Comparison of ENCODE assay signal across 1 cellular context in genomic region chr16:51243836-51244483, GRCh38.
TF ChIP-seq lines count a peak whose summit lies in the region.

No MANE protein-coding gene starts in this region.

TF ChIP-seq in HepG2, 621 proteins besides CTCF, POLR2A, EP300 and RAD21 (continued from another document):
- TF ChIP-seq, protein P1, sequence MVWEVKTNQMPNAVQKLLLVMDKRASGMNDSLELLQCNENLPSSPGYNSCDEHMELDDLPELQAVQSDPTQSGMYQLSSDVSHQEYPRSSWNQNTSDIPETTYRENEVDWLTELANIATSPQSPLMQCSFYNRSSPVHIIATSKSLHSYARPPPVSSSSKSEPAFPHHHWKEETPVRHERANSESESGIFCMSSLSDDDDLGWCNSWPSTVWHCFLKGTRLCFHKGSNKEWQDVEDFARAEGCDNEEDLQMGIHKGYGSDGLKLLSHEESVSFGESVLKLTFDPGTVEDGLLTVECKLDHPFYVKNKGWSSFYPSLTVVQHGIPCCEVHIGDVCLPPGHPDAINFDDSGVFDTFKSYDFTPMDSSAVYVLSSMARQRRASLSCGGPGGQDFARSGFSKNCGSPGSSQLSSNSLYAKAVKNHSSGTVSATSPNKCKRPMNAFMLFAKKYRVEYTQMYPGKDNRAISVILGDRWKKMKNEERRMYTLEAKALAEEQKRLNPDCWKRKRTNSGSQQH (CRISPR knock-in tag; IDR thresholded peaks at IDR 0.05; ENCODE audit: low read depth) = no peak
- no peak for TF ChIP-seq MAX (IDR thresholded peaks at IDR 0.05)
- no peak for TF ChIP-seq SMAD9 (CRISPR knock-in tag; IDR thresholded peaks at IDR 0.05)
- TF ChIP-seq ZNF678 (CRISPR knock-in tag; IDR thresholded peaks at IDR 0.05) = no peak
- no peak for TF ChIP-seq ZC3H13 (CRISPR knock-in tag; IDR thresholded peaks at IDR 0.05)
- TF ChIP-seq ZNF556 (CRISPR knock-in tag; IDR thresholded peaks at IDR 0.05; ENCODE audit: borderline replicate concordance) = no peak
- TF ChIP-seq SIN3A (IDR thresholded peaks at IDR 0.05; ENCODE audit: borderline replicate concordance, low read depth, low read length) = no peak
- no peak for TF ChIP-seq SMYD3 (CRISPR knock-in tag; IDR thresholded peaks at IDR 0.05)
- no peak for TF ChIP-seq RFXAP (CRISPR knock-in tag; IDR thresholded peaks at IDR 0.05; ENCODE audit: borderline replicate concordance)
- no peak for TF ChIP-seq CBX1 (IDR thresholded peaks at IDR 0.05; ENCODE audit: low read depth)
- TF ChIP-seq CHCHD3 (CRISPR knock-in tag; IDR thresholded peaks at IDR 0.05) = no peak
- TF ChIP-seq GABPB1 (CRISPR knock-in tag; IDR thresholded peaks at IDR 0.05) = no peak; the same call in 1 of the 2 replicates
- no peak for TF ChIP-seq GATAD1 (CRISPR knock-in tag; IDR thresholded peaks at IDR 0.05)
- TF ChIP-seq, protein P2, sequence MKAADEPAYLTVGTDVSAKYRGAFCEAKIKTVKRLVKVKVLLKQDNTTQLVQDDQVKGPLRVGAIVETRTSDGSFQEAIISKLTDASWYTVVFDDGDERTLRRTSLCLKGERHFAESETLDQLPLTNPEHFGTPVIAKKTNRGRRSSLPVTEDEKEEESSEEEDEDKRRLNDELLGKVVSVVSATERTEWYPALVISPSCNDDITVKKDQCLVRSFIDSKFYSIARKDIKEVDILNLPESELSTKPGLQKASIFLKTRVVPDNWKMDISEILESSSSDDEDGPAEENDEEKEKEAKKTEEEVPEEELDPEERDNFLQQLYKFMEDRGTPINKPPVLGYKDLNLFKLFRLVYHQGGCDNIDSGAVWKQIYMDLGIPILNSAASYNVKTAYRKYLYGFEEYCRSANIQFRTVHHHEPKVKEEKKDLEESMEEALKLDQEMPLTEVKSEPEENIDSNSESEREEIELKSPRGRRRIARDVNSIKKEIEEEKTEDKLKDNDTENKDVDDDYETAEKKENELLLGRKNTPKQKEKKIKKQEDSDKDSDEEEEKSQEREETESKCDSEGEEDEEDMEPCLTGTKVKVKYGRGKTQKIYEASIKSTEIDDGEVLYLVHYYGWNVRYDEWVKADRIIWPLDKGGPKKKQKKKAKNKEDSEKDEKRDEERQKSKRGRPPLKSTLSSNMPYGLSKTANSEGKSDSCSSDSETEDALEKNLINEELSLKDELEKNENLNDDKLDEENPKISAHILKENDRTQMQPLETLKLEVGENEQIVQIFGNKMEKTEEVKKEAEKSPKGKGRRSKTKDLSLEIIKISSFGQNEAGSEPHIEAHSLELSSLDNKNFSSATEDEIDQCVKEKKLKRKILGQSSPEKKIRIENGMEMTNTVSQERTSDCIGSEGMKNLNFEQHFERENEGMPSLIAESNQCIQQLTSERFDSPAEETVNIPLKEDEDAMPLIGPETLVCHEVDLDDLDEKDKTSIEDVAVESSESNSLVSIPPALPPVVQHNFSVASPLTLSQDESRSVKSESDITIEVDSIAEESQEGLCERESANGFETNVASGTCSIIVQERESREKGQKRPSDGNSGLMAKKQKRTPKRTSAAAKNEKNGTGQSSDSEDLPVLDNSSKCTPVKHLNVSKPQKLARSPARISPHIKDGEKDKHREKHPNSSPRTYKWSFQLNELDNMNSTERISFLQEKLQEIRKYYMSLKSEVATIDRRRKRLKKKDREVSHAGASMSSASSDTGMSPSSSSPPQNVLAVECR (CRISPR knock-in tag; IDR thresholded peaks at IDR 0.05; ENCODE audit: borderline replicate concordance) = no peak
- no peak for TF ChIP-seq TMF1 (CRISPR knock-in tag; IDR thresholded peaks at IDR 0.05; ENCODE audit: low read depth)
- TF ChIP-seq, protein P3, sequence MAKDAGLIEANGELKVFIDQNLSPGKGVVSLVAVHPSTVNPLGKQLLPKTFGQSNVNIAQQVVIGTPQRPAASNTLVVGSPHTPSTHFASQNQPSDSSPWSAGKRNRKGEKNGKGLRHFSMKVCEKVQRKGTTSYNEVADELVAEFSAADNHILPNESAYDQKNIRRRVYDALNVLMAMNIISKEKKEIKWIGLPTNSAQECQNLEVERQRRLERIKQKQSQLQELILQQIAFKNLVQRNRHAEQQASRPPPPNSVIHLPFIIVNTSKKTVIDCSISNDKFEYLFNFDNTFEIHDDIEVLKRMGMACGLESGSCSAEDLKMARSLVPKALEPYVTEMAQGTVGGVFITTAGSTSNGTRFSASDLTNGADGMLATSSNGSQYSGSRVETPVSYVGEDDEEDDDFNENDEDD (CRISPR knock-in tag; IDR thresholded peaks at IDR 0.05; ENCODE audit: borderline replicate concordance) = peak; percentile 13; the same call in 1 of the 2 replicates
- TF ChIP-seq SUZ12 (IDR thresholded peaks at IDR 0.05; ENCODE audit: low read depth, low read length) = no peak
- no peak for TF ChIP-seq CBX5 (CRISPR knock-in tag; IDR thresholded peaks at IDR 0.05; ENCODE audit: borderline replicate concordance)
- TF ChIP-seq WIZ (CRISPR knock-in tag; IDR thresholded peaks at IDR 0.05) = no peak
- no peak for TF ChIP-seq JDP2 (CRISPR knock-in tag; IDR thresholded peaks at IDR 0.05; ENCODE audit: borderline replicate concordance)
- no peak for TF ChIP-seq ATRX (CRISPR knock-in tag; IDR thresholded peaks at IDR 0.05; ENCODE audit: borderline replicate concordance)
- TF ChIP-seq ZNF143 (CRISPR knock-in tag; IDR thresholded peaks at IDR 0.05) = no peak
- TF ChIP-seq, protein P4, sequence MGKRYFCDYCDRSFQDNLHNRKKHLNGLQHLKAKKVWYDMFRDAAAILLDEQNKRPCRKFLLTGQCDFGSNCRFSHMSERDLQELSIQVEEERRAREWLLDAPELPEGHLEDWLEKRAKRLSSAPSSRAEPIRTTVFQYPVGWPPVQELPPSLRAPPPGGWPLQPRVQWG (CRISPR knock-in tag; IDR thresholded peaks at IDR 0.05; ENCODE audit: borderline replicate concordance, low read depth) = no peak
- TF ChIP-seq ZSCAN29 (CRISPR knock-in tag; conservative IDR thresholded peaks at IDR 0.05) = no peak
- peak; percentile 92 for TF ChIP-seq FOSL1 (CRISPR knock-in tag; IDR thresholded peaks at IDR 0.05; ENCODE audit: borderline replicate concordance)
- TF ChIP-seq HOMEZ (CRISPR knock-in tag; IDR thresholded peaks at IDR 0.05; ENCODE audit: low read depth) = peak; percentile 68; the same call in 1 of the 2 replicates
- TF ChIP-seq ZNF296 (CRISPR knock-in tag; conservative IDR thresholded peaks at IDR 0.05) = no peak
